ENCODE assay signal across 27 cellular contexts in the genomic region with DNA sequence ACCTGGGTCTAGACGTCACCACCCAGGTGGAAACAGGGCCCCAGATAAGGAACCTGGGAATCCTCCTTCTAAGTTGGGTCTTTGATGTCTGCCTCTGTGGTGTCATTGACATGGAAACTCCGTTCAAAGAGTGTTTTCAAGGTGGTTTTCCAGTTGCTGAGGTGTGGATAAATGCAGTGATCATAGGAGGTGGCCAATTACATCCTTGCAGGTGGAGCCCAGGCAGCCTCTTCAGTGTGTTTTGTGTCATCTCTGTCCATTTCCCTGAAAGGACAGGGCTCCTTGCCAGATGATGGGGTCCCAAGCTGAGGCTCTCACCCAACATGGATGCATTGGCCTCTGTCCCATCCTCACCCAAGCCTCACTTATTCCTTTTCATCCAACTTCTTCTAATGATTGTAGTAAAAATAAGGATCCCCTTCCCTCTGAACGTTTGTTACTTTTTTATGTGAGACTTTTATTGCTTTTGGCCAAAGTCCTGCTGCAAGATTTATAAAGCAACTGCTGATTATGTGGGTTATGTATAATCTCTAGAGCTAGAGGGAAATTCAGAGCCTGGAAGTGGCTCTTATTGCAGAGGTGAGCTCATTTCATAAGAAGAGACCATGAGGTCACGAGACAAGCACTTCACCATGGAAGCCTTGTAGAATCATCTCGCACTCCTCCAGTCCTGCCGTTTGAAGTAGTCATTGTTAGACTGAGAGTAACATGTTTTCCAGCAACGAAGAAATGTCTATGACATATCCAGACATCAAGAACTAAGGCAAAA. TPM values are rescaled to one million over a fixed set of nuclear protein-coding genes. Genes with fewer than 3 reads are reported as not detected.
"Had no signal": no experiment of that assay in that cellular context is flagged by ENCODE, and none has a peak within 500 bp of the region (broad histone marks: within the 10 kb centered on the region; RNA-seq: fewer than 3 reads in every experiment).

No MANE protein-coding gene starts in this region.

- H3K9me3 Mint-ChIP-seq: natural killer cell had no signal

- H2AFZ ChIP-seq: parathyroid adenoma had no signal

- H3K4me1 ChIP-seq: esophagus squamous epithelium, gastroesophageal sphincter, parathyroid adenoma, prostate gland, right lobe of liver, spleen had no signal

- H3K4me3 ChIP-seq: esophagus squamous epithelium, gastroesophageal sphincter, prostate gland, right lobe of liver, spleen, stomach, thoracic aorta, transverse colon had no signal

- H3K27ac ChIP-seq: esophagus squamous epithelium, gastroesophageal sphincter, parathyroid adenoma, prostate gland, right lobe of liver, spleen, stomach, thoracic aorta had no signal

- DNase-seq: central memory CD4-positive, alpha-beta T cell; cortex of kidney; effector memory CD4-positive, alpha-beta T cell; esophagus squamous epithelium; foreskin fibroblast; glutamatergic neuron; kidney; left cardiac atrium; mesendoderm; natural killer cell; occipital lobe; right lobe of liver; spleen; stimulated activated CD4-positive, alpha-beta T cell treated with anti-CD3 and anti-CD28 coated beads, Interleukin-15, amount 100 ng/mL, for 24 hours; stimulated activated CD4-positive, alpha-beta T cell treated with anti-CD3 and anti-CD28 coated beads, Interleukin-1b, Interleukin-23, amount 100 ng/mL, for 48 hours; stimulated activated CD4-positive, alpha-beta T cell treated with anti-CD3 and anti-CD28 coated beads, Interleukin-4, amount 100 ng/mL, for 4 hours; stimulated activated naive CD4-positive, alpha-beta T cell; stomach; substantia nigra; transverse colon had no signal

- H3K79me2 ChIP-seq: parathyroid adenoma had no signal

- H3K36me3 Mint-ChIP-seq: natural killer cell had no signal

- H3K27ac Mint-ChIP-seq: natural killer cell had no signal

- H3K4me3 Mint-ChIP-seq: natural killer cell had no signal

- H3K36me3 ChIP-seq: esophagus squamous epithelium, gastroesophageal sphincter, prostate gland, right lobe of liver, spleen, stomach, thoracic aorta, transverse colon had no signal

- H3K9me3 ChIP-seq: esophagus squamous epithelium, gastroesophageal sphincter, prostate gland, right lobe of liver, spleen, stomach, thoracic aorta, transverse colon had no signal

- H3K27me3 ChIP-seq: right lobe of liver, stomach, transverse colon had no signal

- H3K4me1 Mint-ChIP-seq: natural killer cell had no signal

- ATAC-seq: gastroesophageal sphincter, left cardiac atrium, natural killer cell, right lobe of liver had no signal

RNA-seq across cellular contexts. Expression of gene SYNDIG1, which starts 31.9 kb away (rescaled TPM):
- total RNA-seq: esophagus squamous epithelium, lung microvascular endothelial cell, mononuclear cell, myocyte, natural killer cell, right lobe of liver had no signal
